24 cellular contexts compared by ENCODE assay signal in the genomic region with DNA sequence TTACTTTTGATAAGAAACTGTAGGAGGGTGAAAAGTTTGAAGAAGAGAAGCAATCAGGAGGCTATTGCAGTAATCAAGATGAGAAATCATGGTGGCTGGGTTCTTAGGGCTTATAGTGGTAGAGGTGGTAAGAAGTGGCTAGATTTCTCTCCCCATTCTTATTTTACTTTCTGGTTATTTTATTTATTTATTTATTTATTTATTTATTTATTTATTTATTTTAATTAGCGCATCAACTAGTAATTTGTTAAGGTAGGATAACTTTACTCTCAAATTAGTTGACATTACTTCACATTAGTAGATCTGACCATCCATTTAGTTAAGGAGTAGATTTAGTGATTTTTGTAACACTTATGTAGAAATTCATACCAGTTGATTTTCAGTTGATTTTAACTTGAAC.
"Had no signal": no experiment of that assay in that cellular context is flagged by ENCODE, and none has a peak within 500 bp of the region (broad histone marks: within the 10 kb centered on the region; RNA-seq: fewer than 3 reads in every experiment).

No MANE protein-coding gene starts in this region.

- H3K4me1 ChIP-seq: esophagus squamous epithelium, gastroesophageal sphincter, heart left ventricle, left lung, lower lobe of right lung had no signal

- DNase-seq: dermis blood vessel endothelial cell; dorsolateral prefrontal cortex; effector CD4-positive, alpha-beta T cell; effector memory CD4-positive, alpha-beta T cell; esophagus squamous epithelium; foreskin fibroblast; foreskin melanocyte; heart left ventricle; hypothalamus; immature natural killer cell; left cardiac atrium; left lung; left ventricle myocardium superior; lower lobe of right lung; mesenchymal stem cell; mucosa of descending colon; naive B cell; naive thymus-derived CD8-positive, alpha-beta T cell had no signal

- ATAC-seq: esophagus mucosa; gastroesophageal sphincter; heart left ventricle; left cardiac atrium; left lung; left ventricle myocardium superior; lower lobe of right lung; mucosa of descending colon; naive thymus-derived CD8-positive, alpha-beta T cell had no signal

- H3K4me2 ChIP-seq: hepatocyte had no signal

- FAIRE-seq: endothelial cell of umbilical vein, keratinocyte had no signal

- H3K27ac ChIP-seq: coronary artery, dorsolateral prefrontal cortex, esophagus squamous epithelium, gastroesophageal sphincter, heart left ventricle, hepatocyte, left lung, lower lobe of right lung had no signal

- H3K4me3 ChIP-seq: coronary artery, dorsolateral prefrontal cortex, esophagus squamous epithelium, gastroesophageal sphincter, heart left ventricle, hepatocyte, left lung, lower lobe of right lung, mucosa of descending colon had no signal

- H3K9me3 ChIP-seq: esophagus squamous epithelium, gastroesophageal sphincter, heart left ventricle, left lung, lower lobe of right lung, mucosa of descending colon had no signal
